29 cellular contexts compared by ENCODE assay signal in the genomic region with DNA sequence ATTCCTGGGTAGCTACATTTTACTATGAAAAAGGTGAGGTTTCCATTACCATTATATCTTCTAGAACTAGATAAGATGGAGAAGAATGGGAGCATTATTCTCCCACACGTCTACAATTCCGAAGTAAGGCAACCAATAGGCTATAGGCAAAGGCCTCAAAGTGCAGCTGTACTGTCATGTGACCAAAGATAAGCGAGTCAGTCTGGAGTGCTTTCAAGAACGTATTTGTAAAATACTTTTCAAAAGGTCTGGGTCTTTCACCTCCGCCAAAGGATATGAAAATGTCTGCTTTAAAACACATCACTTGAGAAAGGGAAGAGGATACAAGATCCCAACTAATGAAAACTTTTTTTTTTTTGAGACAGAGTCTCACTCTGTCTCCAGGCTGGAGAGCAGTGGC. TPM values are rescaled to one million over a fixed set of nuclear protein-coding genes. Genes with fewer than 3 reads are reported as not detected.
"Had no signal": no experiment of that assay in that cellular context is flagged by ENCODE, and none has a peak within 500 bp of the region (broad histone marks: within the 10 kb centered on the region; RNA-seq: fewer than 3 reads in every experiment).

No MANE protein-coding gene starts in this region.

- H3K27ac Mint-ChIP-seq: dendritic cell treated with granulocyte-macrophage colony-stimulating factor and Interleukin-4, amounts not matched to agents 40 ng/mL and 50 ng/mL, for 4 days; endodermal cell had no signal

- H3K27me3 ChIP-seq: colonic mucosa, dorsolateral prefrontal cortex, esophagus muscularis mucosa, esophagus squamous epithelium, foreskin keratinocyte, gastrocnemius medialis, gastroesophageal sphincter, heart left ventricle, heart right ventricle had no signal

- H3K9me3 Mint-ChIP-seq: effector memory CD8-positive, alpha-beta T cell had no signal

- ATAC-seq: effector memory CD8-positive, alpha-beta T cell; esophagus mucosa; foreskin keratinocyte; gastrocnemius medialis; gastroesophageal sphincter; heart left ventricle; heart right ventricle had no signal

- H3K4me3 Mint-ChIP-seq: dendritic cell treated with granulocyte-macrophage colony-stimulating factor and Interleukin-4, amounts not matched to agents 40 ng/mL and 50 ng/mL, for 4 days; effector memory CD8-positive, alpha-beta T cell; endodermal cell had no signal

- H3K27ac ChIP-seq: colonic mucosa, coronary artery, dorsolateral prefrontal cortex, epithelial cell of prostate, esophagus muscularis mucosa, esophagus squamous epithelium, foreskin keratinocyte, gastroesophageal sphincter, heart left ventricle, heart right ventricle had no signal

- FAIRE-seq: colon, endometrium, endothelial cell of umbilical vein, frontal cortex had no signal

- DNase-seq: colonic mucosa; cortex of kidney; dermis blood vessel endothelial cell; dorsolateral prefrontal cortex; effector CD4-positive, alpha-beta T cell; effector CD8-positive, alpha-beta T cell; effector memory CD4-positive, alpha-beta T cell; effector memory CD8-positive, alpha-beta T cell; endodermal cell; erythroblast; esophagus squamous epithelium; foreskin fibroblast; foreskin keratinocyte; foreskin melanocyte; gastrocnemius medialis; glutamatergic neuron; head of caudate nucleus; heart left ventricle; heart right ventricle had no signal

- H3K27me3 Mint-ChIP-seq: dendritic cell treated with granulocyte-macrophage colony-stimulating factor and Interleukin-4, amounts not matched to agents 40 ng/mL and 50 ng/mL, for 4 days; effector memory CD8-positive, alpha-beta T cell had no signal

- H3K36me3 ChIP-seq: colonic mucosa, gastrocnemius medialis, gastroesophageal sphincter had no signal

- H3K9me3 ChIP-seq: colonic mucosa, esophagus muscularis mucosa, esophagus squamous epithelium, gastrocnemius medialis, gastroesophageal sphincter, heart left ventricle, heart right ventricle had no signal

- H3K4me1 ChIP-seq: foreskin keratinocyte had no signal

- H3K4me3 ChIP-seq: colonic mucosa, coronary artery, dorsolateral prefrontal cortex, esophagus muscularis mucosa, esophagus squamous epithelium, gastrocnemius medialis, gastroesophageal sphincter, heart left ventricle, heart right ventricle had no signal

RNA-seq across cellular contexts. Expression of gene PIERCE2, which starts 10.1 kb away (rescaled TPM):
- total RNA-seq: esophagus mucosa had no signal
